ENCODE assay signal across 26 cellular contexts in the genomic region with DNA sequence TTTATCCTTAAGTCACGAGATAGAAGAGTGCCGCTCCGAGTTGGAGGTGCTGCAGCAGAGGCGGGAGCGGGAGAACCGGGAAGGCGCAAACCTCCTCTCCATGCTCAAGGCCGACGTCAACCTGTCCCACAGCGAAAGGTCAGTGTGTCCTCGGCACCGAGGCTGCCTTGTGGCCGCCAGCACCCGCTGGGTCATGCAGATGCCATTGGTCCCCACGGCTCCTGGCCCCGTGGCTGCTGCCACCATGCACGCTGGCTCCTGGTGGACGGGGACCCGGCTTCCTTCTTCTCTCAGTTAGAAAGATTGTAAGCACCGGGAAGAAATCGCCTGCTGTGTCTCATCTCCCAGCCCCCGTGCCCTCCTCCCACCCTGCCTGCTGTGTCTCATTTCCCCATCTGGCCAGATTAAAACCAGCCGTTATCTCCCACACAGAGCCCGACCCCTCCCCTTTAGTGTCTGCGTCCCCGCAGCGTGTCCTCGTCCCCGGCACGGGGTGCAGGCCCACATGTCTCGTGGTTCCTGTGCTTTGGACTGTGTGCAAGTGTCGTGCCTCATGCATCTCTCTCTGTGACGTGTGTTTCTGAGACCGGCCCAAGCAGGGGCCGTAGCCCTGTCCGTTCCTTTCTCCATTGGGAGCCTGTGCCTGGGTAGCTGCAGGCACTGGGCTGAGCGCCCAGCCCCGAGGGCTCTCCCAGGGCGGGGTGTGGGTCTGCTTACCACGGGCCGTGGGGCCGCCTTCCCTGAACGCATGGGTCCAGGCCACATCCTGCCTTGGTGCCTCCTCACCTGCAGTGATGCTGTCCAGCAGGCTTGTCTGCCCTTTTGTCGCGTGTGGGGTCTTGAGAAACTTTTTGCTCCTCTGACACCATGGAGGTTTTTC.
DNase-seq lines count a peak whose midpoint lies in the region; ATAC-seq, FAIRE-seq and TF ChIP-seq lines count a peak whose summit lies in the region.
"Had no signal": no experiment of that assay in that cellular context is flagged by ENCODE, and none has a peak within 500 bp of the region (broad histone marks: within the 10 kb centered on the region; RNA-seq: fewer than 3 reads in every experiment).

No MANE protein-coding gene starts in this region.

- H3K23me2 ChIP-seq in H1 (ENCODE audit: low read depth, low read length) = no peaks in the 10 kb centered on the region

- peaks cover 64% of the 10 kb centered on the region for H3K36me3 Mint-ChIP-seq in nephron progenitor cell (ENCODE audit: low read depth)

- DNase-seq in heart left ventricle (no peak), Right ventricle myocardium superior (no peak), H1 (ENCODE audit: low read depth in 1 of 2, low spot score in 2 of 2) (no peak), nephron progenitor cell (no peak), nucleus accumbens (lab: John Stamatoyannopoulos, UW) (no peak), posterior vena cava (ENCODE audit: low spot score) (no peak)
- no peak for DNase-seq in stimulated activated naive CD4-positive, alpha-beta T cell (lab: John Stamatoyannopoulos, UW)
- DNase-seq: activated CD4-positive, alpha-beta T cell treated with anti-CD3 and anti-CD28 coated beads, Interleukin-2, amount 50 U/mL, for 4 hours; activated naive CD8-positive, alpha-beta T cell treated with anti-CD3 and anti-CD28 coated beads, Interleukin-2, amount 10 ng/mL, durations not matched to agents 7 days and 5 days; COR-L47; DMS79 treated with DMSO at 0.1 percent for 48 hours; effector CD8-positive, alpha-beta T cell; erythroblast; GM23248; Kasumi-1; NCI-H1694; NCI-H510A; substantia nigra had no signal

- no peaks in the 10 kb centered on the region for H3K4me1 ChIP-seq in heart left ventricle
- peaks cover 2 to 7% (median 6%) of the 10 kb centered on the region in 4 experiments; a peak in 5 of 7 replicates for H3K4me1 ChIP-seq in H1 (replicated peaks in 1 of 4; ENCODE audit: control insufficient read depth in 3 of 4, insufficient read depth in 4 of 4, low read length in 3 of 4)

- H3K4me2 ChIP-seq in H1 (ENCODE audit: insufficient read depth in 1 of 2, low read depth in 2 of 2, low read length in 2 of 2) = no peak overlapping the region

- no peak overlapping the region for H3K9ac ChIP-seq in H1 (replicated peaks in 1 of 4; ENCODE audit: extremely low read depth in 1 of 4, low read depth in 3 of 4, low read length in 3 of 4)
- H3K9ac ChIP-seq: GM23248 had no signal

- peaks cover 24% of the 10 kb centered on the region for H3K4me1 Mint-ChIP-seq in nephron progenitor cell

- H2BK20ac ChIP-seq in H1 (ENCODE audit: low read length) = no peak overlapping the region

- CTCF ChIA-PET in H1 (lab: Charles Lee; ENCODE audit: partially characterized antibody) = interaction anchor here (1.1 to 1.2 kb wide), 2 partner anchors 25 to 168 kb away, joined by 3 to 4 read pairs; no protein-coding TSS in a partner anchor

- no peak overlapping the region for H3K23ac ChIP-seq in H1 (ENCODE audit: insufficient read length)

- no peak overlapping the region for H4K91ac ChIP-seq in H1 (replicated peaks; ENCODE audit: insufficient read length, low read length)

- no peak overlapping the region for H2BK5ac ChIP-seq in H1 (ENCODE audit: low read depth, low read length)

- no peak overlapping the region for H3K27ac ChIP-seq in heart left ventricle
- H3K27ac ChIP-seq in H1 (ENCODE audit: low read depth, low read length) = no peak overlapping the region
- H3K27ac ChIP-seq: GM23248, skin epidermis had no signal

- peaks cover 0 to 6% of the 10 kb centered on the region in 2 experiments for H4K20me1 ChIP-seq in H1 (replicated peaks in 1 of 2; ENCODE audit: control insufficient read depth in 1 of 2, insufficient read depth in 2 of 2, low read length in 2 of 2)

- H3K36me3 ChIP-seq in heart left ventricle (peaks cover 0 to 76% (median 43%) of the 10 kb centered on the region in 9 donors), H1 (ENCODE audit: control insufficient read depth in 2 of 4, insufficient read depth in 4 of 4, low read length in 3 of 4) (peaks cover 0 to 28% (median 14%) of the 10 kb centered on the region in 4 experiments; a peak in 6 of 8 replicates)

- peaks cover 21% of the 10 kb centered on the region for H3K79me1 ChIP-seq in H1 (ENCODE audit: low read depth, low read length)

- H3K9me3 Mint-ChIP-seq in nephron progenitor cell = peaks cover 29% of the 10 kb centered on the region

- no peak overlapping the region for H2AK5ac ChIP-seq in H1 (ENCODE audit: low read depth, low read length)

- no peak for TF ChIP-seq POLR2A in heart left ventricle (IDR thresholded peaks at IDR 0.05)
- no peak for TF ChIP-seq POLR2A in H1 (IDR thresholded peaks at IDR 0.05; ENCODE audit: control extremely low read depth in 1 of 2, low read depth in 2 of 2, low read length in 2 of 2)

- no peak overlapping the region for H2BK15ac ChIP-seq in H1 (ENCODE audit: low read length)

- WGBS in heart left ventricle, 4 donors = 79 to 83% (median 82%) methylated on average over 39 to 45 of the region's 45 CpGs
- 92% methylated on average over 40 of the region's 45 CpGs; no CpG with 5 or more reads in 1 of the 2 experiments for WGBS in H1 (ENCODE audit: extremely low coverage in 1 of 2, insufficient coverage in 1 of 2, insufficient read length in 1 of 2, insufficient replicate concordance in 2 of 2, low coverage in 1 of 2, low lambda C conversion rate in 2 of 2, missing lambda C conversion rate in 1 of 2), 2 experiments

- H2AFZ ChIP-seq in H1 (ENCODE audit: low read length) = no peak overlapping the region
- H2AFZ ChIP-seq: GM23248 had no signal

- no peak overlapping the region for H3K4me3 Mint-ChIP-seq in nephron progenitor cell
- H3K4me3 Mint-ChIP-seq: activated naive CD8-positive, alpha-beta T cell treated with anti-CD3 and anti-CD28 coated beads, Interleukin-2, amount 10 ng/mL, durations not matched to agents 7 days and 5 days; T-helper 1 cell treated with Interleukin-12 subunit alpha and Interleukin-12 subunit beta and Interleukin-4 antibody, amounts not matched to agents 30 μg/mL and 1 μg/mL, for 36 hours had no signal

- POLR2A ChIA-PET in H1 (lab: Charles Lee; ENCODE audit: partially characterized antibody) = no interaction called here

- H2BK12ac ChIP-seq in H1 (ENCODE audit: low read depth, low read length) = no peak overlapping the region

- H3K18ac ChIP-seq in H1 (ENCODE audit: extremely low read depth, low read length) = no peak overlapping the region

- ATAC-seq in heart left ventricle (peak in 3 of 4 donors; percentile 20 to 30 (median 29)), Right ventricle myocardium superior (ENCODE audit: poor library complexity) (no peak), HG03196 (IDR thresholded peaks at IDR 0.05; ENCODE audit: unreplicated experiment) (no peak)
- ATAC-seq: Panc1 had no signal

- intact Hi-C loops in heart left ventricle (cut with DNase I) = no loop called here
- intact Hi-C loops in Right ventricle myocardium superior (cut with DNase I) = no loop called here
- intact Hi-C loops in posterior vena cava (cut with DNase I) = no loop called here

- peaks cover under 1% of the 10 kb centered on the region for H3K27me3 Mint-ChIP-seq in nephron progenitor cell (ENCODE audit: low read depth, poor library complexity)
- H3K27me3 Mint-ChIP-seq: activated naive CD8-positive, alpha-beta T cell treated with anti-CD3 and anti-CD28 coated beads, Interleukin-2, amount 10 ng/mL, durations not matched to agents 7 days and 5 days; progenitor cell of endocrine pancreas had no signal

- no peak for TF ChIP-seq RAD21 in H1 (IDR thresholded peaks at IDR 0.05 in 1 of 2, conservative IDR thresholded peaks at IDR 0.05 in 1 of 2; ENCODE audit: low read depth in 2 of 2, low read length in 2 of 2)

- H4K8ac ChIP-seq in H1 (ENCODE audit: extremely low read depth, insufficient read depth, low read length) = peak overlapping the region; percentile 5; the same call in 1 of the 2 replicates

- peak overlapping the region; percentile 93 for H3K27ac Mint-ChIP-seq in nephron progenitor cell
- H3K27ac Mint-ChIP-seq: activated naive CD8-positive, alpha-beta T cell treated with anti-CD3 and anti-CD28 coated beads, Interleukin-2, amount 10 ng/mL, durations not matched to agents 7 days and 5 days; T-helper 1 cell treated with Interleukin-12 subunit alpha and Interleukin-12 subunit beta and Interleukin-4 antibody, amounts not matched to agents 30 μg/mL and 1 μg/mL, for 36 hours had no signal

- peaks cover 0 to 31% of the 10 kb centered on the region in 2 experiments; a peak in 3 of 4 replicates for H3K79me2 ChIP-seq in H1 (ENCODE audit: control insufficient read depth in 1 of 2, insufficient read depth in 2 of 2, low read length in 2 of 2)

- no peak for TF ChIP-seq EP300 in H1 (IDR thresholded peaks at IDR 0.05; ENCODE audit: borderline replicate concordance in 1 of 2, low read depth in 2 of 2, low read length in 2 of 2)

- no peak for TF ChIP-seq CTCF in heart left ventricle (IDR thresholded peaks at IDR 0.05)
- TF ChIP-seq CTCF in H1 (IDR thresholded peaks at IDR 0.05; ENCODE audit: control extremely low read depth in 1 of 3, insufficient read depth in 1 of 3, low read depth in 1 of 3, low read length in 3 of 3) = no peak
- TF ChIP-seq CTCF in nephron progenitor cell (IDR thresholded peaks at IDR 0.05) = no peak

- no peak overlapping the region for H2BK120ac ChIP-seq in H1 (replicated peaks; ENCODE audit: low read depth, low read length)

- H3K56ac ChIP-seq in H1 (replicated peaks; ENCODE audit: insufficient read length, low read depth, low read length) = no peak overlapping the region

- H3K4me3 ChIP-seq in heart left ventricle (no peak overlapping the region), H1 (ENCODE audit: extremely low read depth in 1 of 4, insufficient read depth in 2 of 4, low read depth in 3 of 4, low read length in 4 of 4) (no peak overlapping the region)
- H3K4me3 ChIP-seq: GM23248, lung, skin epidermis had no signal

- H3K27me3 ChIP-seq in heart left ventricle = no peaks in the 10 kb centered on the region
- H3K27me3 ChIP-seq in H1 (replicated peaks in 1 of 4; ENCODE audit: control insufficient read depth in 3 of 4, extremely low read depth in 1 of 4, insufficient read depth in 3 of 4, low read length in 3 of 4) = no peaks in the 10 kb centered on the region

- H3K9me3 ChIP-seq in heart left ventricle = no peaks in the 10 kb centered on the region
- H3K9me3 ChIP-seq in H1 (ENCODE audit: insufficient read depth in 2 of 2, low read depth in 1 of 2, low read length in 1 of 2) = peaks cover 10 to 18% of the 10 kb centered on the region in 2 experiments; a peak in 2 of 4 replicates

- H3K4ac ChIP-seq in H1 (replicated peaks; ENCODE audit: insufficient read length, low read depth, low read length) = no peak overlapping the region

- H4K5ac ChIP-seq in H1 (ENCODE audit: insufficient read length, low read depth, low read length) = no peak overlapping the region

- no peak for FAIRE-seq in H1 (lab: Jason Lieb, UNC)
- FAIRE-seq: GM18507, keratinocyte had no signal

- H3K14ac ChIP-seq in H1 (ENCODE audit: insufficient read length) = no peak overlapping the region

TF ChIP-seq in H1, 55 proteins besides CTCF, POLR2A, EP300 and RAD21 (continues in another document):
- TF ChIP-seq POU5F1 (IDR thresholded peaks at IDR 0.05; ENCODE audit: low read depth, low read length) = no peak
- no peak for TF ChIP-seq TAF7 (optimal IDR thresholded peaks at IDR 0.05; ENCODE audit: borderline replicate concordance, low read depth, low read length)
- no peak for TF ChIP-seq SIN3A (conservative IDR thresholded peaks at IDR 0.05 in 1 of 2, IDR thresholded peaks at IDR 0.05 in 1 of 2; ENCODE audit: low read depth in 1 of 2, low read length in 2 of 2)
- no peak for TF ChIP-seq SRF (IDR thresholded peaks at IDR 0.05; ENCODE audit: low read depth, low read length)

Comparison
In these comparisons a context has a peak if more than half of its experiments do, and no peak if none do; other contexts are left out.
1. ATAC-seq: peak in heart left ventricle (3 of 4); none in Right ventricle myocardium superior (single experiment) and HG03196 (single experiment).